ENCODE assay signal across 12 cellular contexts in genomic region chr12:6965714-6966113, GRCh38. TPM values are rescaled to one million over a fixed set of nuclear protein-coding genes. Genes with fewer than 3 reads are reported as not detected.
DNase-seq lines count a peak whose midpoint lies in the region; ATAC-seq lines count a peak whose summit lies in the region.
"Had no signal": no experiment of that assay in that cellular context is flagged by ENCODE, and none has a peak within 500 bp of the region (broad histone marks: within the 10 kb centered on the region; RNA-seq: fewer than 3 reads in every experiment).

No MANE protein-coding gene starts in this region.

- H3K27me3 Mint-ChIP-seq in activated naive CD8-positive, alpha-beta T cell treated with anti-CD3 and anti-CD28 coated beads, Interleukin-2, amount 50 U/mL, for 24 hours, result no peaks in the 10 kb centered on the region
- no peaks in the 10 kb centered on the region for H3K27me3 Mint-ChIP-seq in natural killer cell treated with Interleukin-12 subunit alpha and Interleukin-12 subunit beta and Interleukin-15 and Interleukin-18, amount 100 ng/mL, for 72 hours

- no peaks in the 10 kb centered on the region for H3K27me3 ChIP-seq in BLaER1 treated with 17β-estradiol and CSF1 and Interleukin-3, amounts not matched to agents 10 nM and 100 nM
- no peaks in the 10 kb centered on the region for H3K27me3 ChIP-seq in H7 (ENCODE audit: control insufficient read depth, insufficient read depth, low read length)
- H3K27me3 ChIP-seq: brain microvascular endothelial cell had no signal

- peaks cover 45 to 64% (median 57%) of the 10 kb centered on the region in 11 experiments for H3K36me3 ChIP-seq in BLaER1 treated with 17β-estradiol and CSF1 and Interleukin-3, amounts not matched to agents 10 nM and 100 nM
- peaks cover 34% of the 10 kb centered on the region for H3K36me3 ChIP-seq in H7 (replicated peaks; ENCODE audit: control insufficient read depth, insufficient read depth, low read length)

- H3K27ac ChIP-seq in BLaER1 treated with 17β-estradiol and CSF1 and Interleukin-3, amounts not matched to agents 10 nM and 100 nM, result peak overlapping the region in 9 of 11 experiments; percentile 42 to 95 (median 69); a peak in 16 of 22 replicates
- H3K27ac ChIP-seq: brain microvascular endothelial cell had no signal

- H3K4me3 ChIP-seq in BLaER1 treated with 17β-estradiol and CSF1 and Interleukin-3, amounts not matched to agents 10 nM and 100 nM, result no peak overlapping the region
- H3K4me3 ChIP-seq in H7 (ENCODE audit: insufficient read depth, low read depth, low read length), result no peak overlapping the region
- H3K4me3 ChIP-seq: mucosa of descending colon had no signal

- peaks cover 59% of the 10 kb centered on the region for H3K36me3 Mint-ChIP-seq in activated naive CD8-positive, alpha-beta T cell treated with anti-CD3 and anti-CD28 coated beads, Interleukin-2, amount 50 U/mL, for 24 hours (ENCODE audit: low read depth)
- peaks cover 24% of the 10 kb centered on the region for H3K36me3 Mint-ChIP-seq in natural killer cell treated with Interleukin-12 subunit alpha and Interleukin-12 subunit beta and Interleukin-15 and Interleukin-18, amount 100 ng/mL, for 72 hours

- H3K9me3 Mint-ChIP-seq in activated naive CD8-positive, alpha-beta T cell treated with anti-CD3 and anti-CD28 coated beads, Interleukin-2, amount 50 U/mL, for 24 hours, result no peaks in the 10 kb centered on the region
- H3K9me3 Mint-ChIP-seq in natural killer cell treated with Interleukin-12 subunit alpha and Interleukin-12 subunit beta and Interleukin-15 and Interleukin-18, amount 100 ng/mL, for 72 hours, result no peaks in the 10 kb centered on the region

- peaks cover 80% of the 10 kb centered on the region for H3K4me1 Mint-ChIP-seq in activated naive CD8-positive, alpha-beta T cell treated with anti-CD3 and anti-CD28 coated beads, Interleukin-2, amount 50 U/mL, for 24 hours
- peaks cover 36 to 42% of the 10 kb centered on the region in 2 donors for H3K4me1 Mint-ChIP-seq in natural killer cell treated with Interleukin-12 subunit alpha and Interleukin-12 subunit beta and Interleukin-15 and Interleukin-18, amount 100 ng/mL, for 72 hours (ENCODE audit: low read depth in 2 of 2)

- H4K20me1 ChIP-seq in BLaER1 treated with 17β-estradiol and CSF1 and Interleukin-3, amounts not matched to agents 10 nM and 100 nM, result peaks cover 4 to 29% (median 20%) of the 10 kb centered on the region in 11 experiments; a peak in 13 of 22 replicates

- DNase-seq in H7 (peak; percentile 47), NCI-H2227 treated with DMSO at 0.1 percent for 48 hours (lab: John Stamatoyannopoulos, UW) (no peak), NK-92 (lab: John Stamatoyannopoulos, UW; ENCODE audit: unreplicated experiment) (no peak)
- no peak for DNase-seq in activated naive CD8-positive, alpha-beta T cell treated with anti-CD3 and anti-CD28 coated beads, Interleukin-2, amount 50 U/mL, for 24 hours
- DNase-seq in natural killer cell treated with Interleukin-12 subunit alpha and Interleukin-12 subunit beta and Interleukin-15 and Interleukin-18, amount 100 ng/mL, for 72 hours (ENCODE audit: low spot score), result no peak
- no peak for DNase-seq in activated CD4-positive, CD25-positive, alpha-beta regulatory T cell treated with anti-CD3 and anti-CD28 coated beads, Interleukin-2, amount 50 U/mL, for 72 hours

- peak overlapping the region in 10 of 11 experiments; percentile 9 to 65 (median 34); a peak in 10 of 22 replicates for H3K4me2 ChIP-seq in BLaER1 treated with 17β-estradiol and CSF1 and Interleukin-3, amounts not matched to agents 10 nM and 100 nM

- H3K9me3 ChIP-seq in BLaER1 treated with 17β-estradiol and CSF1 and Interleukin-3, amounts not matched to agents 10 nM and 100 nM (replicated peaks in 1 of 11), result no peaks in the 10 kb centered on the region
- H3K9me3 ChIP-seq: mucosa of descending colon had no signal

- H3K4me1 ChIP-seq in BLaER1 treated with 17β-estradiol and CSF1 and Interleukin-3, amounts not matched to agents 10 nM and 100 nM, result peaks cover 67 to 83% (median 75%) of the 10 kb centered on the region in 10 experiments

- no peak for ATAC-seq in activated naive CD8-positive, alpha-beta T cell treated with anti-CD3 and anti-CD28 coated beads, Interleukin-2, amount 50 U/mL, for 24 hours
- no peak for ATAC-seq in natural killer cell treated with Interleukin-12 subunit alpha and Interleukin-12 subunit beta and Interleukin-15 and Interleukin-18, amount 100 ng/mL, for 72 hours
- no peak for ATAC-seq in HG02938 (IDR thresholded peaks at IDR 0.05; ENCODE audit: unreplicated experiment)

- H3K9ac ChIP-seq in BLaER1 treated with 17β-estradiol and CSF1 and Interleukin-3, amounts not matched to agents 10 nM and 100 nM, result peak overlapping the region in 10 of 11 experiments; percentile 37 to 98 (median 54); a peak in 18 of 22 replicates

- H3K27ac Mint-ChIP-seq in activated naive CD8-positive, alpha-beta T cell treated with anti-CD3 and anti-CD28 coated beads, Interleukin-2, amount 50 U/mL, for 24 hours, result peak overlapping the region; percentile 90
- peak overlapping the region; percentile 84 for H3K27ac Mint-ChIP-seq in natural killer cell treated with Interleukin-12 subunit alpha and Interleukin-12 subunit beta and Interleukin-15 and Interleukin-18, amount 100 ng/mL, for 72 hours

- H3K4me3 Mint-ChIP-seq in activated naive CD8-positive, alpha-beta T cell treated with anti-CD3 and anti-CD28 coated beads, Interleukin-2, amount 50 U/mL, for 24 hours, result peak overlapping the region; percentile 36
- no peak overlapping the region for H3K4me3 Mint-ChIP-seq in natural killer cell treated with Interleukin-12 subunit alpha and Interleukin-12 subunit beta and Interleukin-15 and Interleukin-18, amount 100 ng/mL, for 72 hours

RNA-seq across cellular contexts. Expression of gene PHB2, which starts 4.8 kb away (rescaled TPM):
- 482 and 560 TPM in 2 replicates for total RNA-seq in H7 (2014; rRNA removed; shearing (Covaris generic))
- total RNA-seq in natural killer cell treated with Interleukin-12 subunit alpha and Interleukin-12 subunit beta and Interleukin-15 and Interleukin-18, amount 100 ng/mL, for 72 hours, result 100 to 1,000 TPM; 227 to 350 TPM

RNA-seq across cellular contexts. Expression of gene EMG1, which starts 5.0 kb away (rescaled TPM):
- total RNA-seq in H7 (2014; rRNA removed; shearing (Covaris generic)), result 56.6 and 59.5 TPM in 2 replicates
- total RNA-seq in natural killer cell treated with Interleukin-12 subunit alpha and Interleukin-12 subunit beta and Interleukin-15 and Interleukin-18, amount 100 ng/mL, for 72 hours, result 100 to 1,000 TPM in 1 of 2 donors, 10 to 100 TPM in 1; 74.9 to 141 TPM

RNA-seq across cellular contexts. Expression of gene PTPN6, which starts 14.6 kb away (rescaled TPM):
- total RNA-seq in H7 (2014; rRNA removed; shearing (Covaris generic)), result 25.0 and 34.3 TPM in 2 replicates
- 100 to 1,000 TPM in 1 of 2 donors, 10 to 100 TPM in 1; 71.6 to 131 TPM for total RNA-seq in natural killer cell treated with Interleukin-12 subunit alpha and Interleukin-12 subunit beta and Interleukin-15 and Interleukin-18, amount 100 ng/mL, for 72 hours
- total RNA-seq: Daoy had no signal

RNA-seq across cellular contexts. Expression of gene C12orf57, which starts 21.9 kb away (rescaled TPM):
- total RNA-seq in H7 (2014; rRNA removed; shearing (Covaris generic)), result 136 and 153 TPM in 2 replicates
- total RNA-seq in natural killer cell treated with Interleukin-12 subunit alpha and Interleukin-12 subunit beta and Interleukin-15 and Interleukin-18, amount 100 ng/mL, for 72 hours, result 100 to 1,000 TPM in 1 of 2 donors, 10 to 100 TPM in 1; 89.7 to 106 TPM

RNA-seq across cellular contexts. Expression of gene RNU7-1, which starts 22.1 kb away (rescaled TPM):
- not detected in 2 replicates for total RNA-seq in H7 (2014; rRNA removed; shearing (Covaris generic))
- total RNA-seq in natural killer cell treated with Interleukin-12 subunit alpha and Interleukin-12 subunit beta and Interleukin-15 and Interleukin-18, amount 100 ng/mL, for 72 hours, result not detected
- total RNA-seq: Daoy, frontal cortex, mucosa of descending colon had no signal
